In the genomic region with DNA sequence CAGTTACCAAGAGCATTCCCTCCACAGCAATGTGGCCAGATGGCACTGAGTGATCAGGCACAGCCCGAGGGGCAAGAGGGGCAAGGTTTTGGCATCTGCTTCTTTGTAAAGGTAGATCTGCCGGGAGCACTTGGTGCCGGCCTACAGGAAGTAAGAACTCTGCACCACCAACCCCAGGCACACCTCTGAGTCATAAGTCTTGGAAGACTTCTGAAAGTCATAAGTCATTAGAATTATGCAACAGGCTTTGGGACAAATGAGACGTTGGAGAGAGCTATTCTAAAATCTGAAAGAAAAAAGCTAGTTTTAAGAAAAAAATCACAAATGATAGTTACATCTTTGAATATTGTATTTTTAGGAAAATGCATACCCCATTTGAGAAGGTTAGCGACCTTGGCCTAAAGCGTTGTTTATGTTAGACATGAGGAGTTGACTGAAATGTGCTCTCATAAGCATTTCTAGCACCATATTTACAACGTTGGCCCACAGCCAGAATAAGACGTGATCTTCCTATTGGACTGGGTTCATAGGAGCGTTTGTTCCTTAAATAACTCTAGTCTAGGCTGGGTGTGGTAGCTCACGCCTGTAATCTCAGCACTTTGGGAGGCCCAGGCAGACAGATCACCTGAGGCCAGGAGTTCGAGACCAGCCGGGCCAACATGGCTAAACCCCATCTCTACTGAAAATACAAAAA, we compare ENCODE assay signal across 9 cellular contexts. TPM values are rescaled to one million over a fixed set of nuclear protein-coding genes. Genes with fewer than 3 reads are reported as not detected.
DNase-seq lines count a peak whose midpoint lies in the region; TF ChIP-seq lines count a peak whose summit lies in the region.
"Had no signal": no experiment of that assay in that cellular context is flagged by ENCODE, and none has a peak within 500 bp of the region (broad histone marks: within the 10 kb centered on the region; RNA-seq: fewer than 3 reads in every experiment).

No MANE protein-coding gene starts in this region.

- TF ChIP-seq CTCF in NB4 (IDR thresholded peaks at IDR 0.05; ENCODE audit: low read depth, low read length) (no peak), chondrocyte (IDR thresholded peaks at IDR 0.05) (no peak), nephron (IDR thresholded peaks at IDR 0.05; ENCODE audit: unreplicated experiment in 3 of 3) (no peak), type B pancreatic cell (conservative IDR thresholded peaks at IDR 0.05) (no peak)

- DNase-seq in DMS 273 (lab: John Stamatoyannopoulos, UW; ENCODE audit: unreplicated experiment) (peak; percentile 90), NB4 (ENCODE audit: low read depth) (peak; percentile 90), chondrocyte (ENCODE audit: low spot score) (no peak), NCI-H128 (lab: John Stamatoyannopoulos, UW; ENCODE audit: unreplicated experiment) (no peak), type B pancreatic cell (ENCODE audit: extremely low spot score, unreplicated experiment) (no peak)
- no peak for DNase-seq in stimulated activated CD8-positive, alpha-beta memory T cell treated with anti-CD3 and anti-CD28 coated beads, Interleukin-4, amount 100 ng/mL, for 48 hours
- DNase-seq in activated naive CD4-positive, alpha-beta T cell treated with anti-CD3 and anti-CD28 coated beads, Interleukin-2, amount 10 ng/mL, durations not matched to agents 7 days and 5 days: no peak
- DNase-seq: NCI-H774 had no signal

- H3K27ac Mint-ChIP-seq in chondrocyte (ENCODE audit: unreplicated experiment): peak overlapping the region; percentile 73
- H3K27ac Mint-ChIP-seq in nephron: peak overlapping the region; percentile 81 to 91 (median 81)
- no peak overlapping the region for H3K27ac Mint-ChIP-seq in type B pancreatic cell
- no peak overlapping the region for H3K27ac Mint-ChIP-seq in activated naive CD4-positive, alpha-beta T cell treated with anti-CD3 and anti-CD28 coated beads, Interleukin-2, amount 10 ng/mL, durations not matched to agents 7 days and 5 days

- no peak overlapping the region for H3K4me3 Mint-ChIP-seq in chondrocyte (ENCODE audit: unreplicated experiment)
- peak overlapping the region in 1 of 3 experiments; percentile 16 for H3K4me3 Mint-ChIP-seq in nephron
- no peak overlapping the region for H3K4me3 Mint-ChIP-seq in type B pancreatic cell
- H3K4me3 Mint-ChIP-seq in activated naive CD4-positive, alpha-beta T cell treated with anti-CD3 and anti-CD28 coated beads, Interleukin-2, amount 10 ng/mL, durations not matched to agents 7 days and 5 days: no peak overlapping the region

- H3K9me3 Mint-ChIP-seq in chondrocyte (ENCODE audit: low read depth): peaks cover 7% of the 10 kb centered on the region
- peaks cover 5% of the 10 kb centered on the region for H3K9me3 Mint-ChIP-seq in nephron
- H3K9me3 Mint-ChIP-seq in type B pancreatic cell: peaks cover 12% of the 10 kb centered on the region
- peaks cover 7% of the 10 kb centered on the region for H3K9me3 Mint-ChIP-seq in activated naive CD4-positive, alpha-beta T cell treated with anti-CD3 and anti-CD28 coated beads, Interleukin-2, amount 10 ng/mL, durations not matched to agents 7 days and 5 days

- peak; percentile 22 for TF ChIP-seq POLR2A in NB4 (IDR thresholded peaks at IDR 0.05; ENCODE audit: extremely low read depth, insufficient read length)

- H3K4me1 Mint-ChIP-seq in chondrocyte (ENCODE audit: low read depth) (peaks cover 31% of the 10 kb centered on the region), nephron (peaks cover 48% of the 10 kb centered on the region), type B pancreatic cell (ENCODE audit: unreplicated experiment) (peaks cover 36% of the 10 kb centered on the region)
- H3K4me1 Mint-ChIP-seq in activated naive CD4-positive, alpha-beta T cell treated with anti-CD3 and anti-CD28 coated beads, Interleukin-2, amount 10 ng/mL, durations not matched to agents 7 days and 5 days: no peaks in the 10 kb centered on the region

- H3K27me3 Mint-ChIP-seq in chondrocyte (ENCODE audit: low read depth): no peaks in the 10 kb centered on the region
- H3K27me3 Mint-ChIP-seq in nephron (ENCODE audit: low read depth): no peaks in the 10 kb centered on the region
- H3K27me3 Mint-ChIP-seq in type B pancreatic cell: no peaks in the 10 kb centered on the region
- peaks cover 3% of the 10 kb centered on the region for H3K27me3 Mint-ChIP-seq in activated naive CD4-positive, alpha-beta T cell treated with anti-CD3 and anti-CD28 coated beads, Interleukin-2, amount 10 ng/mL, durations not matched to agents 7 days and 5 days

- H3K4me3 ChIP-seq in NB4 (ENCODE audit: low read depth, low read length): no peak overlapping the region

- H3K36me3 Mint-ChIP-seq in chondrocyte (ENCODE audit: low read depth) (peaks cover 1% of the 10 kb centered on the region), nephron (ENCODE audit: low read depth) (peaks cover 6% of the 10 kb centered on the region), type B pancreatic cell (no peaks in the 10 kb centered on the region)
- H3K36me3 Mint-ChIP-seq in activated naive CD4-positive, alpha-beta T cell treated with anti-CD3 and anti-CD28 coated beads, Interleukin-2, amount 10 ng/mL, durations not matched to agents 7 days and 5 days: no peaks in the 10 kb centered on the region

- CTCF ChIA-PET in activated naive CD4-positive, alpha-beta T cell treated with anti-CD3 and anti-CD28 coated beads, Interleukin-2, amount 10 ng/mL, durations not matched to agents 7 days and 5 days (lab: Charles Lee): no interaction called here

RNA-seq across cellular contexts. Expression of gene MAP10, which starts 37.7 kb away (rescaled TPM):
- total RNA-seq in chondrocyte (0.46 to 1.0 TPM (median 0.60 TPM) in 3 replicates), type B pancreatic cell (ENCODE audit: low replicate concordance) (2.0 and 3.2 TPM in 2 replicates)

Comparison
In these comparisons a context has a peak if more than half of its experiments do, and no peak if none do; other contexts are left out.
1. DNase-seq: peak in DMS 273 (single experiment) and NB4 (single experiment); none in chondrocyte (single experiment), NCI-H128 (single experiment), stimulated activated CD8-positive, alpha-beta memory T cell treated with anti-CD3 and anti-CD28 coated beads, Interleukin-4, amount 100 ng/mL, for 48 hours (single experiment), type B pancreatic cell (single experiment) and activated naive CD4-positive, alpha-beta T cell treated with anti-CD3 and anti-CD28 coated beads, Interleukin-2, amount 10 ng/mL, durations not matched to agents 7 days and 5 days (single experiment).
2. H3K27ac Mint-ChIP-seq: peak in chondrocyte (single experiment) and nephron (3 of 3); none in type B pancreatic cell (single experiment) and activated naive CD4-positive, alpha-beta T cell treated with anti-CD3 and anti-CD28 coated beads, Interleukin-2, amount 10 ng/mL, durations not matched to agents 7 days and 5 days (single experiment).